8 cellular contexts compared by ENCODE assay signal in the genomic region with DNA sequence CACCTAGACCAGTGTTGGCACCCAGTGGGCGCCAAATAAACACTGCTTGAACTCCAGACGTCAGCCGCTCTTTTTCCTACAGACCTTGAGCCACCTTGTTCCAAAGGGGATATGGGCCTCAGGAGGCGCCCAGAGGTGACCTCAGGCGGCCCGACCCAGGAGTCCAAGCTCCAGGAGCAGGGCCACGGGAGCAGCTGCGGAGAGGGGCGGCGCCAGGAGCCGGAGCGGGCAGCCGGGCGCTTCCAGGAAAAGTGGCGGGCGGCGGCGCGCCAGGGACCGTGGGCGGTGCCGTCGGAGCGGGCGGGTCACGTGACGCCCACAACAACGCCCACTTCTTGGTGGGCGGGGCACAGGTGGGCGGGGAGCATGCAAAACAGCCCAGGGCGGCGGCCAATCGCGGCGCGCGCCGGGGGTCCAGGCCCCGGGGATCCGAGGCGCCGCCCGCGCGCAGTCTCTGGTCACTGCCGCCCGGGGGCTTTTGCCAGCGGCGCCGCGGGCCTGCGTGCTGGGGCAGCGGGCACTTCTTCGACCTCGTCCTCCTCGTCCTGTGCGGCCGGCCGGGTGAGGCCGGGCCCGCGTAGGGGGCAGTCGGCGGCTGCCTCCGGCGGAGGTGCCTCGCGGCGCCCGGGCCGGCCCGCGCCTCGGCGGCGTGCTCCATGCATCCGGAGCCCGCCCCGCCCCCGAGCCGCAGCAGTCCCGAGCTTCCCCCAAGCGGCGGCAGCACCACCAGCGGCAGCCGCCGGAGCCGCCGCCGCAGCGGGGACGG. TPM values are rescaled to one million over a fixed set of nuclear protein-coding genes. Genes with fewer than 3 reads are reported as not detected.
A peak's percentile ranks its signal among the peaks of the same experiment; 100 is the strongest.
DNase-seq lines count a peak whose midpoint lies in the region; ATAC-seq and TF ChIP-seq lines count a peak whose summit lies in the region.

ORAI1 (plus strand) TSS at position 444 of the 766 bp plus-strand sequence.

- CTCF ChIA-PET in activated CD4-positive, alpha-beta T cell treated with anti-CD3 and anti-CD28 coated beads for 36 hours (lab: Charles Lee), result interaction anchor here (0.5 to 4.5 kb wide), 13 partner anchors 40 to 210 kb away, joined by 3 to 29 read pairs (median 7); partner anchors contain the start of genes MORN3 and RHOF

- peaks cover 36% of the 10 kb centered on the region for H3K4me1 Mint-ChIP-seq in activated CD4-positive, alpha-beta T cell treated with anti-CD3 and anti-CD28 coated beads for 36 hours
- H3K4me1 Mint-ChIP-seq in chondrocyte (ENCODE audit: low read depth), result peaks cover 24% of the 10 kb centered on the region

- peaks cover 34% of the 10 kb centered on the region for H3K36me3 Mint-ChIP-seq in activated CD4-positive, alpha-beta T cell treated with anti-CD3 and anti-CD28 coated beads for 36 hours (ENCODE audit: low read depth)
- no peaks in the 10 kb centered on the region for H3K36me3 Mint-ChIP-seq in chondrocyte (ENCODE audit: low read depth)

- intact Hi-C loops in activated CD4-positive, alpha-beta T cell treated with anti-CD3 and anti-CD28 coated beads for 36 hours (cut with DNase I, micrococcal nuclease), result loop anchor here (1.0 to 5.0 kb wide), 22 partner anchors 36 to 1906 kb away; partner anchors contain the start of genes PSMD9 (in 2 of the 2), ANAPC5 (in 1 of the 2), CAMKK2 (in 1 of the 2) and KDM2B (in 1 of the 2)

- ATAC-seq in HG03439 (IDR thresholded peaks at IDR 0.05; ENCODE audit: unreplicated experiment), result peak; percentile 72
- peak; percentile 50 for ATAC-seq in activated CD4-positive, alpha-beta T cell treated with anti-CD3 and anti-CD28 coated beads for 36 hours

- peak within 1 kb of the TSS; percentile 99 for H3K27ac Mint-ChIP-seq in activated CD4-positive, alpha-beta T cell treated with anti-CD3 and anti-CD28 coated beads for 36 hours
- peak within 1 kb of the TSS; percentile 87 for H3K27ac Mint-ChIP-seq in chondrocyte (ENCODE audit: unreplicated experiment)

- peak; percentile 96 for TF ChIP-seq POLR2A in GM19193 (IDR thresholded peaks at IDR 0.05; ENCODE audit: extremely low read depth, insufficient read depth, insufficient read length)

- no peak for TF ChIP-seq CTCF in chondrocyte (IDR thresholded peaks at IDR 0.05)

- H3K27me3 Mint-ChIP-seq in activated CD4-positive, alpha-beta T cell treated with anti-CD3 and anti-CD28 coated beads for 36 hours, result no peaks in the 10 kb centered on the region
- no peaks in the 10 kb centered on the region for H3K27me3 Mint-ChIP-seq in chondrocyte (ENCODE audit: low read depth)

- H3K9me3 Mint-ChIP-seq in activated CD4-positive, alpha-beta T cell treated with anti-CD3 and anti-CD28 coated beads for 36 hours (ENCODE audit: low read depth), result no peaks in the 10 kb centered on the region
- H3K9me3 Mint-ChIP-seq in chondrocyte (ENCODE audit: low read depth), result no peaks in the 10 kb centered on the region

- POLR2A ChIA-PET in activated CD4-positive, alpha-beta T cell treated with anti-CD3 and anti-CD28 coated beads for 36 hours (lab: Charles Lee), result interaction anchor here (0.5 to 2.4 kb wide), 12 partner anchors 13 to 454 kb away, joined by 3 to 12 read pairs (median 7); no protein-coding TSS in a partner anchor

- DNase-seq in Ammon's horn (ENCODE audit: low spot score) (peak; percentile 96), NCI-H524 (lab: John Stamatoyannopoulos, UW) (peak; percentile 65 to 92), chondrocyte (ENCODE audit: low spot score) (peak; percentile 96), kidney tubule cell (ENCODE audit: low spot score) (peak; percentile 95)
- DNase-seq in activated CD4-positive, alpha-beta T cell treated with anti-CD3 and anti-CD28 coated beads for 36 hours, result peak; percentile 98
- DNase-seq in stimulated activated CD4-positive, alpha-beta T cell treated with anti-CD3 and anti-CD28 coated beads, Interleukin-1b, Interleukin-23, amount 100 ng/mL, for 1 hour (ENCODE audit: low read depth in 2 of 2), result peak; percentile 92 to 95

- peak within 1 kb of the TSS; percentile 92 for H3K4me3 Mint-ChIP-seq in activated CD4-positive, alpha-beta T cell treated with anti-CD3 and anti-CD28 coated beads for 36 hours
- H3K4me3 Mint-ChIP-seq in chondrocyte (ENCODE audit: unreplicated experiment), result peak within 1 kb of the TSS; percentile 81

RNA-seq across cellular contexts. Expression of gene ORAI1, which starts in this region (rescaled TPM):
- total RNA-seq in activated CD4-positive, alpha-beta T cell treated with anti-CD3 and anti-CD28 coated beads for 36 hours, result 10 to 100 TPM; 29.4 to 35.9 TPM
- total RNA-seq in chondrocyte, result 6.0 to 9.3 TPM (median 8.9 TPM) in 3 replicates

Comparison
In these comparisons a context has a peak if more than half of its experiments do, and no peak if none do; other contexts are left out.
1. Peak in every context shown above with its lines: DNase-seq and ATAC-seq.